Comparison of ENCODE assay signal across 28 cellular contexts in the genomic region with DNA sequence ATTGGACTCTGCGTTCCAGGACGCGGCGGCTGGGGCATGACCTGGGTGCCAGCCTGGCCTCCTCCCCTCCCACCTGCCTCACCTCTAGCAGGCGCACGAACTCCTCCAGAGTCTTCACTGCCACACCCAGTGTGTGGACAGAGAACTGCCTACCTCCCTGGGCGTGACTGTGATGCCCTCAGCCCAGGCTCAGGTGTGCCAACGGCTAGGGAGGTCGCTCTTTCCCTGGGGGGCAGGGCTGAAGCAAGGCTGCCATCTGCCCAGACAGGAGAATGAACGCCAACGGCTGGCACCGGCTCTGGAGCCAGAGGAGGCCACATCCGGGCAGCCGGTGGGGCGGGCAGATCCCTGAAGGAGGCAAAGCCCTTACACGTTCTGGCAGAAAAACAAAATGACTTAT. TPM values are rescaled to one million over a fixed set of nuclear protein-coding genes. Genes with fewer than 3 reads are reported as not detected.
DNase-seq lines count a peak whose midpoint lies in the region; ATAC-seq and TF ChIP-seq lines count a peak whose summit lies in the region.
"Had no signal": no experiment of that assay in that cellular context is flagged by ENCODE, and none has a peak within 500 bp of the region (broad histone marks: within the 10 kb centered on the region; RNA-seq: fewer than 3 reads in every experiment).

No MANE protein-coding gene starts in this region.

- H2AK5ac ChIP-seq in mesendoderm (ENCODE audit: low read length): no peak overlapping the region

- peaks cover 2% of the 10 kb centered on the region for H3K36me3 Mint-ChIP-seq in central memory CD8-positive, alpha-beta T cell (ENCODE audit: insufficient read depth)

- WGBS in mesendoderm (ENCODE audit: extremely low coverage, insufficient coverage, low lambda C conversion rate): no CpG with 5 or more reads among the region's 16 CpGs
- 91 to 93% methylated on average over 16 of the region's 16 CpGs for WGBS in testis, 2 donors
- 72 to 80% methylated on average over 16 of the region's 16 CpGs for WGBS in aorta, 2 donors

- no peak overlapping the region for H2BK120ac ChIP-seq in mesendoderm (ENCODE audit: low read depth, low read length)

- no peak overlapping the region for H3K23ac ChIP-seq in mesendoderm (ENCODE audit: low read length)

- no peaks in the 10 kb centered on the region for H3K36me3 ChIP-seq in BLaER1
- H3K36me3 ChIP-seq in mesendoderm (ENCODE audit: control insufficient read depth, insufficient read depth, low read length): no peaks in the 10 kb centered on the region
- H3K36me3 ChIP-seq in lower lobe of right lung: no peaks in the 10 kb centered on the region
- H3K36me3 ChIP-seq in testis (ENCODE audit: low read depth, missing control alignments): no peaks in the 10 kb centered on the region
- H3K36me3 ChIP-seq in aorta (ENCODE audit: control insufficient read depth in 1 of 2, insufficient read depth in 2 of 2, low read length in 1 of 2): no peaks in the 10 kb centered on the region
- H3K36me3 ChIP-seq in WERI-Rb-1: no peaks in the 10 kb centered on the region

- peak overlapping the region; percentile 70 for H3K4me3 Mint-ChIP-seq in central memory CD8-positive, alpha-beta T cell
- H3K4me3 Mint-ChIP-seq: activated CD4-positive, alpha-beta T cell treated with anti-CD3 and anti-CD28 coated beads for 36 hours; activated T-cell treated with anti-CD3 and anti-CD28 coated beads, Interleukin-2, amount 50 U/mL, for 4 hours; brain; endodermal cell had no signal

- intact Hi-C loops in lower lobe of right lung (cut with DNase I) (no loop called here), testis (cut with DNase I; ENCODE audit: low total_unique reads) (loop anchor here (10.0 kb wide), 1 partner anchor 187 kb away; a partner anchor contains a TSS), aorta (cut with DNase I) (no loop called here)

- H4K5ac ChIP-seq in mesendoderm (ENCODE audit: low read length): no peak overlapping the region

- H2BK5ac ChIP-seq in mesendoderm (ENCODE audit: low read length): no peak overlapping the region

- no peaks in the 10 kb centered on the region for H3K79me2 ChIP-seq in mesendoderm (ENCODE audit: control insufficient read depth, insufficient read depth, low read length)

- H3K27ac Mint-ChIP-seq in central memory CD8-positive, alpha-beta T cell (ENCODE audit: low read depth): peak overlapping the region; percentile 51
- H3K27ac Mint-ChIP-seq: activated CD4-positive, alpha-beta T cell treated with anti-CD3 and anti-CD28 coated beads for 36 hours; brain; endodermal cell had no signal

- no peaks in the 10 kb centered on the region for H4K20me1 ChIP-seq in BLaER1

- no peaks in the 10 kb centered on the region for H3K9me3 ChIP-seq in BLaER1
- H3K9me3 ChIP-seq in lower lobe of right lung: no peaks in the 10 kb centered on the region
- H3K9me3 ChIP-seq in testis: no peaks in the 10 kb centered on the region
- no peaks in the 10 kb centered on the region for H3K9me3 ChIP-seq in aorta (ENCODE audit: control insufficient read depth, low read length)
- H3K9me3 ChIP-seq in WERI-Rb-1 (ENCODE audit: severe bottlenecking): no peaks in the 10 kb centered on the region

- peaks cover 31% of the 10 kb centered on the region for H3K4me1 Mint-ChIP-seq in central memory CD8-positive, alpha-beta T cell
- H3K4me1 Mint-ChIP-seq: endodermal cell had no signal

- peak overlapping the region; percentile 25 for H3K56ac ChIP-seq in mesendoderm (ENCODE audit: low read length)

- TF ChIP-seq POLR2A in testis (IDR thresholded peaks at IDR 0.05): no peak

- no peak overlapping the region for H4K8ac ChIP-seq in mesendoderm (ENCODE audit: low read depth, low read length)

- H3K18ac ChIP-seq in mesendoderm (ENCODE audit: low read length): no peak overlapping the region

- no peak for ATAC-seq in central memory CD8-positive, alpha-beta T cell (replicated peaks; ENCODE audit: extremely low read depth, poor library complexity, severe bottlenecking)
- no peak for ATAC-seq in lower lobe of right lung
- no peak for ATAC-seq in aorta (ENCODE audit: low FRiP score)

- H3K27me3 ChIP-seq in BLaER1: no peaks in the 10 kb centered on the region
- H3K27me3 ChIP-seq in mesendoderm (ENCODE audit: insufficient read depth, low read length, poor library complexity): no peaks in the 10 kb centered on the region
- H3K27me3 ChIP-seq in lower lobe of right lung (ENCODE audit: low read depth): no peaks in the 10 kb centered on the region
- H3K27me3 ChIP-seq in testis: no peaks in the 10 kb centered on the region
- H3K27me3 ChIP-seq in aorta (ENCODE audit: control insufficient read depth in 1 of 2, insufficient read depth in 2 of 2, low read length in 1 of 2): no peaks in the 10 kb centered on the region
- H3K27me3 ChIP-seq in WERI-Rb-1 (ENCODE audit: insufficient read depth, low read depth, severe bottlenecking): no peaks in the 10 kb centered on the region

- TF ChIP-seq CTCF in lower lobe of right lung (IDR thresholded peaks at IDR 0.05): no peak
- TF ChIP-seq CTCF in testis (IDR thresholded peaks at IDR 0.05): no peak
- TF ChIP-seq CTCF in WERI-Rb-1 (IDR thresholded peaks at IDR 0.05; ENCODE audit: low read depth, low read length): no peak

- peaks cover 34% of the 10 kb centered on the region for H3K4me1 ChIP-seq in BLaER1
- no peaks in the 10 kb centered on the region for H3K4me1 ChIP-seq in mesendoderm (ENCODE audit: control insufficient read depth, low read depth, low read length)
- H3K4me1 ChIP-seq in lower lobe of right lung: no peaks in the 10 kb centered on the region
- H3K4me1 ChIP-seq in testis: peaks cover 23% of the 10 kb centered on the region
- H3K4me1 ChIP-seq in aorta (ENCODE audit: control insufficient read depth in 1 of 2, insufficient read depth in 2 of 2, low read length in 2 of 2): no peaks in the 10 kb centered on the region

- no peak overlapping the region for H3K4me3 ChIP-seq in BLaER1
- H3K4me3 ChIP-seq in mesendoderm (ENCODE audit: low read length): no peak overlapping the region
- H3K4me3 ChIP-seq in lower lobe of right lung: no peak overlapping the region
- H3K4me3 ChIP-seq in testis: no peak overlapping the region
- no peak overlapping the region for H3K4me3 ChIP-seq in aorta (ENCODE audit: low read length in 2 of 2)
- H3K4me3 ChIP-seq in WERI-Rb-1 (ENCODE audit: low read depth, low read length): no peak overlapping the region
- H3K4me3 ChIP-seq: coronary artery, lung had no signal

- H3K9me3 Mint-ChIP-seq in central memory CD8-positive, alpha-beta T cell: no peaks in the 10 kb centered on the region
- H3K9me3 Mint-ChIP-seq: activated T-cell treated with anti-CD3 and anti-CD28 coated beads, Interleukin-2, amount 50 U/mL, for 4 hours; brain; endodermal cell had no signal

- H3K27ac ChIP-seq in BLaER1 (no peak overlapping the region), mesendoderm (ENCODE audit: low read depth, low read length) (no peak overlapping the region), lower lobe of right lung (no peak overlapping the region), testis (no peak overlapping the region), aorta (ENCODE audit: low read depth in 1 of 2, low read length in 2 of 2) (no peak overlapping the region), WERI-Rb-1 (no peak overlapping the region)
- H3K27ac ChIP-seq: coronary artery, KMS-11 had no signal

- H3K4ac ChIP-seq in mesendoderm (ENCODE audit: low read depth, low read length): no peak overlapping the region

- H2BK15ac ChIP-seq in mesendoderm (replicated peaks; ENCODE audit: low read depth): no peak overlapping the region

- H3K9ac ChIP-seq in BLaER1: no peak overlapping the region
- H3K9ac ChIP-seq in mesendoderm (ENCODE audit: low read length): no peak overlapping the region
- H3K9ac ChIP-seq: KMS-11 had no signal

- H3K79me1 ChIP-seq in mesendoderm (ENCODE audit: low read length): no peaks in the 10 kb centered on the region

- H3K4me2 ChIP-seq in BLaER1 (peak overlapping the region; percentile 43), mesendoderm (ENCODE audit: low read length) (no peak overlapping the region)
- H3K4me2 ChIP-seq: KMS-11 had no signal

- DNase-seq in NCI-H2171 treated with DMSO at 0.1 percent for 48 hours (lab: John Stamatoyannopoulos, UW): peak; percentile 78
- no peak for DNase-seq in central memory CD8-positive, alpha-beta T cell (ENCODE audit: low spot score in 2 of 2)
- no peak for DNase-seq in mesendoderm
- DNase-seq in lower lobe of right lung: no peak
- DNase-seq in testis: no peak
- no peak for DNase-seq in aorta
- no peak for DNase-seq in WERI-Rb-1
- DNase-seq: activated CD4-positive, alpha-beta T cell treated with anti-CD3 and anti-CD28 coated beads for 36 hours; activated T-cell treated with anti-CD3 and anti-CD28 coated beads, Interleukin-2, amount 50 U/mL, for 4 hours; COR-L47; endodermal cell; islet precursor cell; NCI-H187 treated with DMSO at 0.1 percent for 48 hours; occipital lobe; stimulated activated CD4-positive, alpha-beta T cell treated with anti-CD3 and anti-CD28 coated beads, Interleukin-1b, Interleukin-23, amount 100 ng/mL, for 48 hours had no signal

- H3K27me3 Mint-ChIP-seq in central memory CD8-positive, alpha-beta T cell: no peaks in the 10 kb centered on the region
- H3K27me3 Mint-ChIP-seq: activated CD4-positive, alpha-beta T cell treated with anti-CD3 and anti-CD28 coated beads for 36 hours had no signal

RNA-seq across cellular contexts. Expression of a gene that starts 11.3 kb away (rescaled TPM):
- 1.2 TPM for polyA plus RNA-seq in mesendoderm (2013, experiment 1 of 2)
- polyA plus RNA-seq in mesendoderm (2013, experiment 2 of 2): 0.85 TPM
- total RNA-seq in lower lobe of right lung (0.68 TPM), testis (10 to 100 TPM; 14.5 to 18.6 TPM), aorta (1 to 10 TPM in 1 of 2 donors, not detected in 1; 1.0 TPM)
- polyA plus RNA-seq in testis (ENCODE audit: insufficient read depth, low read depth, low replicate concordance) (9.3 TPM), aorta (1 to 10 TPM in 1 of 2 donors, not detected in 1; 2.5 TPM)
- total RNA-seq: fibroblast of lung, myocyte, NCI-H460, SK-MEL-5, skeletal muscle tissue, subcutaneous adipose tissue, urinary bladder had no signal
- polyA plus RNA-seq: adipose tissue, fibroblast of lung had no signal

RNA-seq across cellular contexts. Expression of a gene that starts 17.6 kb away (rescaled TPM):
- polyA plus RNA-seq in mesendoderm (2013, experiment 1 of 2): 2.2 TPM
- 1.8 TPM for polyA plus RNA-seq in mesendoderm (2013, experiment 2 of 2)
- 2.0 TPM for total RNA-seq in lower lobe of right lung
- 10 to 100 TPM; 26.3 to 48.9 TPM for total RNA-seq in testis
- 17.8 TPM for polyA plus RNA-seq in testis (ENCODE audit: insufficient read depth, low read depth, low replicate concordance)
- 1 to 10 TPM; 2.0 to 2.3 TPM for total RNA-seq in aorta
- polyA plus RNA-seq in aorta: 1 to 10 TPM; 1.8 to 3.1 TPM

RNA-seq across cellular contexts. Expression of a gene that starts 17.7 kb away (rescaled TPM):
- polyA plus RNA-seq in mesendoderm (2013, experiment 1 of 2): 12.2 TPM
- 12.1 TPM for polyA plus RNA-seq in mesendoderm (2013, experiment 2 of 2)
- total RNA-seq in lower lobe of right lung (32.4 TPM), testis (10 to 100 TPM; 56.6 to 62.7 TPM), aorta (10 to 100 TPM; 26.9 to 37.2 TPM)
- polyA plus RNA-seq in testis (ENCODE audit: insufficient read depth, low read depth, low replicate concordance) (31.0 TPM), aorta (10 to 100 TPM; 22.3 to 67.6 TPM)

RNA-seq across cellular contexts. Expression of a gene that starts 49.9 kb away (rescaled TPM):
- polyA plus RNA-seq in mesendoderm (2013, experiment 1 of 2): 0.21 TPM
- polyA plus RNA-seq in mesendoderm (2013, experiment 2 of 2): 0.25 TPM
- total RNA-seq in lower lobe of right lung (2.7 TPM), testis (10 to 100 TPM; 12.6 to 14.6 TPM), aorta (1 to 10 TPM; 4.3 to 9.8 TPM)
- polyA plus RNA-seq in testis (ENCODE audit: insufficient read depth, low read depth, low replicate concordance) (5.8 TPM), aorta (10 to 100 TPM in 1 of 2 donors, 1 to 10 TPM in 1; 2.5 to 18.9 TPM)
- total RNA-seq: NCI-H460, occipital lobe, SK-MEL-5, skeletal muscle tissue had no signal
